1 cellular context compared by ENCODE assay signal in genomic region chr12:109573029-109573913, GRCh38.
TF ChIP-seq lines count a peak whose summit lies in the region.

TSS of gene MMAB (minus strand) at chr12:109573504. CDS start at chr12:109573480, 24 bp downstream.
TSS of gene MVK (plus strand) at chr12:109573794. CDS start at chr12:109574823, 1,029 bp downstream.

TF ChIP-seq in HCT116, 20 proteins besides CTCF, POLR2A, EP300 and RAD21 (continued from another document):
- peak; percentile 72 for TF ChIP-seq ZBTB33 (IDR thresholded peaks at IDR 0.05; ENCODE audit: extremely low read depth, insufficient replicate concordance, low read length)
- TF ChIP-seq JUND (IDR thresholded peaks at IDR 0.05), result no peak
- no peak for TF ChIP-seq CBX3 (IDR thresholded peaks at IDR 0.05; ENCODE audit: low read depth)
- no peak for TF ChIP-seq ZNF274 (IDR thresholded peaks at IDR 0.05; ENCODE audit: low read depth, low read length)
- TF ChIP-seq EGR1 (IDR thresholded peaks at IDR 0.05; ENCODE audit: low read depth), result no peak
